In genomic region chr16:31071861-31072260, GRCh38 we compare ENCODE assay signal across 8 cellular contexts. TPM values are rescaled to one million over a fixed set of nuclear protein-coding genes. Genes with fewer than 3 reads are reported as not detected.
A peak's percentile ranks its signal among the peaks of the same experiment; 100 is the strongest.
DNase-seq lines count a peak whose midpoint lies in the region; ATAC-seq and TF ChIP-seq lines count a peak whose summit lies in the region.

No MANE protein-coding gene starts in this region.

- H3K27me3 ChIP-seq in suprapubic skin: no peaks in the 10 kb centered on the region

- in situ Hi-C loops in SK-MEL-5 (cut with HindIII; ENCODE audit: low pct_unique_long_range_greater_than_20kb, low sequenced_read_pairs): no loop called here

- H3K27ac ChIP-seq in suprapubic skin: peak overlapping the region; percentile 93

- H3K27ac Mint-ChIP-seq in activated naive CD4-positive, alpha-beta T cell treated with anti-CD3 and anti-CD28 coated beads, Interleukin-2, amount 50 U/mL, for 24 hours: peak overlapping the region; percentile 70

- H3K4me3 ChIP-seq in fibroblast of the aortic adventitia (ENCODE audit: low read depth, low read length) (peak overlapping the region; percentile 82), suprapubic skin (peak overlapping the region; percentile 91)

- WGBS in suprapubic skin: 18% methylated on average over 4 of the region's 4 CpGs

- H3K36me3 Mint-ChIP-seq in activated naive CD4-positive, alpha-beta T cell treated with anti-CD3 and anti-CD28 coated beads, Interleukin-2, amount 50 U/mL, for 24 hours: peaks cover 5% of the 10 kb centered on the region

- H3K27me3 Mint-ChIP-seq in activated naive CD4-positive, alpha-beta T cell treated with anti-CD3 and anti-CD28 coated beads, Interleukin-2, amount 50 U/mL, for 24 hours: no peaks in the 10 kb centered on the region

- DNase-seq in activated naive CD4-positive, alpha-beta T cell (lab: John Stamatoyannopoulos, UW): no peak
- peak; percentile 28 for DNase-seq in SK-MEL-5 (ENCODE audit: low read depth, low spot score)
- DNase-seq in fibroblast of the aortic adventitia (ENCODE audit: low read depth): peak; percentile 89
- DNase-seq in suprapubic skin (ENCODE audit: low spot score in 2 of 2): no peak
- no peak for DNase-seq in Ammon's horn (ENCODE audit: low spot score)

- no peak for TF ChIP-seq EP300 in suprapubic skin (IDR thresholded peaks at IDR 0.05)

- H3K9me3 ChIP-seq in suprapubic skin: no peaks in the 10 kb centered on the region

- no peaks in the 10 kb centered on the region for H3K9me3 Mint-ChIP-seq in activated naive CD4-positive, alpha-beta T cell treated with anti-CD3 and anti-CD28 coated beads, Interleukin-2, amount 50 U/mL, for 24 hours

- peaks cover 36% of the 10 kb centered on the region for H3K4me1 ChIP-seq in suprapubic skin

- TF ChIP-seq POLR2A in suprapubic skin (IDR thresholded peaks at IDR 0.05): no peak

- H3K36me3 ChIP-seq in suprapubic skin: peaks cover 8% of the 10 kb centered on the region

- ATAC-seq in GM18858 (IDR thresholded peaks at IDR 0.05; ENCODE audit: unreplicated experiment) (no peak), GM18867 (IDR thresholded peaks at IDR 0.05; ENCODE audit: unreplicated experiment) (no peak)

- peak overlapping the region; percentile 98 for H3K4me3 Mint-ChIP-seq in activated naive CD4-positive, alpha-beta T cell treated with anti-CD3 and anti-CD28 coated beads, Interleukin-2, amount 50 U/mL, for 24 hours

- peaks cover 40% of the 10 kb centered on the region for H3K4me1 Mint-ChIP-seq in activated naive CD4-positive, alpha-beta T cell treated with anti-CD3 and anti-CD28 coated beads, Interleukin-2, amount 50 U/mL, for 24 hours

- TF ChIP-seq CTCF in fibroblast of the aortic adventitia (IDR thresholded peaks at IDR 0.05; ENCODE audit: insufficient read depth, low read length) (no peak), suprapubic skin (IDR thresholded peaks at IDR 0.05) (no peak)

RNA-seq across cellular contexts. Expression of gene ZNF668, which starts 2.2 kb away (rescaled TPM):
- total RNA-seq in SK-MEL-5 (2014; rRNA removed; shearing (Covaris generic)): 9.3 TPM in 2 replicates
- polyA plus RNA-seq in SK-MEL-5 (2015; cell fraction: cytosol; rRNA removed): 17.0 and 18.0 TPM in 2 replicates
- polyA plus RNA-seq in SK-MEL-5 (2015; cell fraction: nucleus; rRNA removed): 8.1 and 13.7 TPM in 2 replicates
- total RNA-seq in fibroblast of the aortic adventitia (ENCODE audit: low replicate concordance) (4.6 and 12.3 TPM in 2 replicates), suprapubic skin (10 to 100 TPM in 3 of 4 donors, 1 to 10 TPM in 1; 9.0 to 15.9 (median 12.6) TPM)

RNA-seq across cellular contexts. Expression of gene ZNF646, which starts 2.4 kb away (rescaled TPM):
- total RNA-seq in SK-MEL-5 (2014; rRNA removed; shearing (Covaris generic)): 9.0 and 9.3 TPM in 2 replicates
- polyA plus RNA-seq in SK-MEL-5 (2015; cell fraction: cytosol; rRNA removed): 9.8 and 10.7 TPM in 2 replicates
- 21.1 and 32.1 TPM in 2 replicates for polyA plus RNA-seq in SK-MEL-5 (2015; cell fraction: nucleus; rRNA removed)
- total RNA-seq in fibroblast of the aortic adventitia (ENCODE audit: low replicate concordance) (5.8 and 16.2 TPM in 2 replicates), suprapubic skin (10 to 100 TPM; 19.2 to 31.7 (median 26.8) TPM)

RNA-seq across cellular contexts. Expression of gene PRSS53, which starts 16.9 kb away (rescaled TPM):
- 0.40 and 0.50 TPM in 2 replicates for total RNA-seq in SK-MEL-5 (2014; rRNA removed; shearing (Covaris generic))
- 1.4 and 2.0 TPM in 2 replicates for polyA plus RNA-seq in SK-MEL-5 (2015; cell fraction: cytosol; rRNA removed)
- 14.5 and 15.1 TPM in 2 replicates for polyA plus RNA-seq in SK-MEL-5 (2015; cell fraction: nucleus; rRNA removed)
- 1.6 and 2.8 TPM in 2 replicates for total RNA-seq in fibroblast of the aortic adventitia (ENCODE audit: low replicate concordance)
- total RNA-seq in suprapubic skin: 1 to 10 TPM; 2.0 to 10.0 (median 5.1) TPM

RNA-seq across cellular contexts. Expression of gene VKORC1, which starts 22.7 kb away (rescaled TPM):
- total RNA-seq in SK-MEL-5 (2014; rRNA removed; shearing (Covaris generic)): 206 and 219 TPM in 2 replicates
- polyA plus RNA-seq in SK-MEL-5 (2015; cell fraction: cytosol; rRNA removed): 377 and 562 TPM in 2 replicates
- polyA plus RNA-seq in SK-MEL-5 (2015; cell fraction: nucleus; rRNA removed): 46.8 and 55.2 TPM in 2 replicates
- total RNA-seq in fibroblast of the aortic adventitia (ENCODE audit: low replicate concordance): 56.3 and 146 TPM in 2 replicates
- total RNA-seq in suprapubic skin: 10 to 100 TPM; 53.8 to 79.3 (median 68.0) TPM

RNA-seq across cellular contexts. Expression of gene BCKDK, which starts 36.3 kb away (rescaled TPM):
- 23.6 and 27.2 TPM in 2 replicates for total RNA-seq in SK-MEL-5 (2014; rRNA removed; shearing (Covaris generic))
- polyA plus RNA-seq in SK-MEL-5 (2015; cell fraction: cytosol; rRNA removed): 49.3 and 54.8 TPM in 2 replicates
- polyA plus RNA-seq in SK-MEL-5 (2015; cell fraction: nucleus; rRNA removed): 38.8 and 42.2 TPM in 2 replicates
- total RNA-seq in fibroblast of the aortic adventitia (ENCODE audit: low replicate concordance) (16.9 and 39.5 TPM in 2 replicates), suprapubic skin (10 to 100 TPM; 51.0 to 63.2 (median 58.2) TPM)

Comparison
In these comparisons a context has a peak if more than half of its experiments do, and no peak if none do; other contexts are left out.
1. DNase-seq: peak in SK-MEL-5 (single experiment) and fibroblast of the aortic adventitia (single experiment); none in activated naive CD4-positive, alpha-beta T cell (0 of 4), suprapubic skin (0 of 2) and Ammon's horn (single experiment).